Comparison of ENCODE assay signal across 8 cellular contexts in the genomic region with DNA sequence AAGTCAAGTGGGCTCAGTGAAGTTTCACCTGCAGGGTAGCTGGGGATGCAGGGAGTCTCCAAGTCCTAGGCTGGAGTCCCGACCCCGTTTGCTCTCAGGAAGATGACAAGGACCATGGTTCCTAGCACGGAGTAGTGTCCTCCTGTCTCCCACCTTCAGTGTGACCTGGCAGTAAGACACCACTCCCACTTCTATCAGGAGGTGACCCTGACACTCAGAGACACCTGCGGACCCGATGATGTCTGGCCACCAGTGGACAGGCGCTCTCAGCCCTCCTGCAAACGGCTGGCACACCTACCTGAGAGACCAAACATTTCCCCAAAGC. TPM values are rescaled to one million over a fixed set of nuclear protein-coding genes. Genes with fewer than 3 reads are reported as not detected.
DNase-seq lines count a peak whose midpoint lies in the region; ATAC-seq and TF ChIP-seq lines count a peak whose summit lies in the region.

No MANE protein-coding gene starts in this region.

- intact Hi-C loops in lower lobe of right lung (cut with DNase I): no loop called here

- peaks cover 62% of the 10 kb centered on the region for H3K4me1 Mint-ChIP-seq in stimulated activated naive CD8-positive, alpha-beta T cell treated with anti-CD3 and anti-CD28 coated beads, Interleukin-15, Interleukin-2, amounts not matched to agents 100 ng/mL and 50 ng/mL, for 24 hours (ENCODE audit: low read depth)

- H3K36me3 ChIP-seq in lower lobe of right lung (peaks cover 39% of the 10 kb centered on the region), urinary bladder (ENCODE audit: insufficient read depth) (peaks cover 1% of the 10 kb centered on the region)

- H3K4me3 ChIP-seq in astrocyte of the cerebellum (ENCODE audit: low read depth, low read length) (peak overlapping the region; percentile 71), lower lobe of right lung (peak overlapping the region; percentile 83), urinary bladder (ENCODE audit: low read depth, low read length) (peak overlapping the region; percentile 88)

- ATAC-seq in stimulated activated naive CD8-positive, alpha-beta T cell treated with anti-CD3 and anti-CD28 coated beads, Interleukin-15, Interleukin-2, amounts not matched to agents 100 U/mL and 50 U/mL, for 24 hours: no peak
- peak in 1 of 2 donors; percentile 0 for ATAC-seq in lower lobe of right lung
- no peak for ATAC-seq in HG03571 (IDR thresholded peaks at IDR 0.05; ENCODE audit: unreplicated experiment)

- no peaks in the 10 kb centered on the region for H3K9me3 Mint-ChIP-seq in stimulated activated naive CD8-positive, alpha-beta T cell treated with anti-CD3 and anti-CD28 coated beads, Interleukin-15, Interleukin-2, amounts not matched to agents 100 ng/mL and 50 ng/mL, for 24 hours

- H3K36me3 Mint-ChIP-seq in stimulated activated naive CD8-positive, alpha-beta T cell treated with anti-CD3 and anti-CD28 coated beads, Interleukin-15, Interleukin-2, amounts not matched to agents 100 ng/mL and 50 ng/mL, for 24 hours (ENCODE audit: low read depth): peaks cover 33% of the 10 kb centered on the region

- H3K27me3 Mint-ChIP-seq in stimulated activated naive CD8-positive, alpha-beta T cell treated with anti-CD3 and anti-CD28 coated beads, Interleukin-15, Interleukin-2, amounts not matched to agents 100 ng/mL and 50 ng/mL, for 24 hours: no peaks in the 10 kb centered on the region

- no peaks in the 10 kb centered on the region for H3K9me3 ChIP-seq in lower lobe of right lung

- H3K4me3 Mint-ChIP-seq in stimulated activated naive CD8-positive, alpha-beta T cell treated with anti-CD3 and anti-CD28 coated beads, Interleukin-15, Interleukin-2, amounts not matched to agents 100 ng/mL and 50 ng/mL, for 24 hours: peak overlapping the region; percentile 95

- no peaks in the 10 kb centered on the region for H3K27me3 ChIP-seq in lower lobe of right lung (ENCODE audit: low read depth)

- in situ Hi-C loops in astrocyte of the cerebellum (cut with HindIII; ENCODE audit: low sequenced_read_pairs): no loop called here

- H3K27ac ChIP-seq in lower lobe of right lung (peak overlapping the region; percentile 99), urinary bladder (ENCODE audit: low read depth) (no peak overlapping the region)

- WGBS in urinary bladder: 44% methylated on average over 7 of the region's 7 CpGs

- H3K4me1 ChIP-seq in lower lobe of right lung: peaks cover 57% of the 10 kb centered on the region
- no peaks in the 10 kb centered on the region for H3K4me1 ChIP-seq in urinary bladder (ENCODE audit: insufficient read depth)

- H3K27ac Mint-ChIP-seq in stimulated activated naive CD8-positive, alpha-beta T cell treated with anti-CD3 and anti-CD28 coated beads, Interleukin-15, Interleukin-2, amounts not matched to agents 100 ng/mL and 50 ng/mL, for 24 hours: peak overlapping the region; percentile 61

- no peak for DNase-seq in stimulated activated naive CD8-positive, alpha-beta T cell treated with anti-CD3 and anti-CD28 coated beads, Interleukin-15, Interleukin-2, amounts not matched to agents 100 U/mL and 50 U/mL, for 24 hours
- DNase-seq in astrocyte of the cerebellum (ENCODE audit: low read depth) (no peak), lower lobe of right lung (no peak), SW 1271 (lab: John Stamatoyannopoulos, UW) (no peak), kidney tubule cell (ENCODE audit: low spot score) (no peak)

- no peak for TF ChIP-seq CTCF in astrocyte of the cerebellum (IDR thresholded peaks at IDR 0.05; ENCODE audit: low read depth, low read length, missing control alignments)
- no peak for TF ChIP-seq CTCF in lower lobe of right lung (IDR thresholded peaks at IDR 0.05)

RNA-seq across cellular contexts. Expression of gene SOD2, which starts 1.1 kb away (rescaled TPM):
- total RNA-seq in lower lobe of right lung: 352 TPM
- total RNA-seq in urinary bladder: 103 TPM
- polyA plus RNA-seq in urinary bladder: 521 TPM

RNA-seq across cellular contexts. Expression of gene WTAP, which starts 35.4 kb away (rescaled TPM):
- total RNA-seq in lower lobe of right lung: 78.4 TPM
- 103 TPM for total RNA-seq in urinary bladder
- 73.5 TPM for polyA plus RNA-seq in urinary bladder
